In the genomic region with DNA sequence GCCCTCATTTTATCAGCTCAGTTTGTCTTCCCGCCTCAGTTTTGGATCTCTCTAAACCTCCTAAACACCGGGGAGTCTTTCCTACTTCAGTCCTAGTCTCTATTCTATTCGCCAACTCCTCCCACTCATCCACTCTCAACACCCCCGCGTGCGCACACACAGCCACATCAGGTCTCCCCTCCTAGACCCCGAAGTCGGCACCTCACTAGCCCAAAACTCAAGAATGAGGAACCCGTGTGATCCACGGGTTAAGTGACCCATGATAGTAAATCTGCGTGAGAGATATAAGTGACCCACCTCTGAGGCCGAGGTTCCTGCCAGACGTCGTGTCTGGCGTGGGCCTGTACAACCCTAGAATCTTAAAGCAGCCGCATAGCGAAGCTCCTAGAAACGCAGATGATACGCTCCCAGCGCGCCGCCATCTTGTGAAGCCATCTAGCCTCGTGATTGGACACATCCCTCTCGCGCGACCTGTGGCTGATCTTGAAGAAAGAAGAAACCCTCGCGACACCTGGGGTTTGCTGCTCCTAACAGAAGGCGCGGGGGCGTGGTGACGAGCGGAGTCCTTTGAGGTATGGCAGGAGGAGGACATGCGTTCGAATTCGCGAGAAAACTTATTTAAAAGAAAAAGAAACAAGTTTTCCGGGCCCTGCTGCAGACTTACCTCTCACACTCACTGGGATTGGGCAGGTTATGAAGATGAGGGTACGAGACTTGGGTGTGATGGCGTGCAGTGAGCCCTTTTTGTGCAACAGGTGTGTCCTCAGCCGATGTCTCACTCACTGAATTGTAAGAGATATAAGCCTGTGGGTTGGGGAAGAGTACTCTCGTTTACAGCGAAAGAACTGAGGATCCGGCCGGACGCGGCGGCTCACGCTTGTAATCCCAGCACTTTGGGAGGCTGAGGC, we compare ENCODE assay signal across 1 cellular context.
TF ChIP-seq lines count a peak whose summit lies in the region.

A gene with protein sequence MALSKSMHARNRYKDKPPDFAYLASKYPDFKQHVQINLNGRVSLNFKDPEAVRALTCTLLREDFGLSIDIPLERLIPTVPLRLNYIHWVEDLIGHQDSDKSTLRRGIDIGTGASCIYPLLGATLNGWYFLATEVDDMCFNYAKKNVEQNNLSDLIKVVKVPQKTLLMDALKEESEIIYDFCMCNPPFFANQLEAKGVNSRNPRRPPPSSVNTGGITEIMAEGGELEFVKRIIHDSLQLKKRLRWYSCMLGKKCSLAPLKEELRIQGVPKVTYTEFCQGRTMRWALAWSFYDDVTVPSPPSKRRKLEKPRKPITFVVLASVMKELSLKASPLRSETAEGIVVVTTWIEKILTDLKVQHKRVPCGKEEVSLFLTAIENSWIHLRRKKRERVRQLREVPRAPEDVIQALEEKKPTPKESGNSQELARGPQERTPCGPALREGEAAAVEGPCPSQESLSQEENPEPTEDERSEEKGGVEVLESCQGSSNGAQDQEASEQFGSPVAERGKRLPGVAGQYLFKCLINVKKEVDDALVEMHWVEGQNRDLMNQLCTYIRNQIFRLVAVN (minus strand): TSS at position 427 of the 908 bp plus-strand sequence. CDS start 9,557 bp downstream, outside the sequence.

TF ChIP-seq in H1, 55 proteins besides CTCF, POLR2A, EP300 and RAD21 (continued from another document):
- no peak for TF ChIP-seq SP4 (IDR thresholded peaks at IDR 0.05; ENCODE audit: low read length)
- no peak for TF ChIP-seq SRF (IDR thresholded peaks at IDR 0.05; ENCODE audit: low read depth, low read length)
- TF ChIP-seq TCF12 (IDR thresholded peaks at IDR 0.05; ENCODE audit: low read depth, low read length): no peak
- no peak for TF ChIP-seq CTBP2 (IDR thresholded peaks at IDR 0.05; ENCODE audit: borderline replicate concordance, insufficient read depth, insufficient read length, low read length)
- TF ChIP-seq GABPA (IDR thresholded peaks at IDR 0.05; ENCODE audit: borderline replicate concordance, insufficient read depth, low read length): no peak
- TF ChIP-seq RBBP5 (IDR thresholded peaks at IDR 0.05; ENCODE audit: borderline replicate concordance, low read depth, low read length): peak; percentile 30; the same call in 1 of the 2 replicates
- no peak for TF ChIP-seq KDM1A (IDR thresholded peaks at IDR 0.05; ENCODE audit: borderline replicate concordance, low read length)
- no peak for TF ChIP-seq JUN (IDR thresholded peaks at IDR 0.05; ENCODE audit: low read depth, low read length)
- TF ChIP-seq RNF2 (IDR thresholded peaks at IDR 0.05; ENCODE audit: borderline replicate concordance, low read depth, low read length, missing control alignments, poor library complexity, severe bottlenecking): no peak
- TF ChIP-seq, protein P1, sequence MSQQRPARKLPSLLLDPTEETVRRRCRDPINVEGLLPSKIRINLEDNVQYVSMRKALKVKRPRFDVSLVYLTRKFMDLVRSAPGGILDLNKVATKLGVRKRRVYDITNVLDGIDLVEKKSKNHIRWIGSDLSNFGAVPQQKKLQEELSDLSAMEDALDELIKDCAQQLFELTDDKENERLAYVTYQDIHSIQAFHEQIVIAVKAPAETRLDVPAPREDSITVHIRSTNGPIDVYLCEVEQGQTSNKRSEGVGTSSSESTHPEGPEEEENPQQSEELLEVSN (IDR thresholded peaks at IDR 0.05): 0 out of 2 replicates have a peak, but pooled peaks have one; percentile 5
- TF ChIP-seq, protein P2, sequence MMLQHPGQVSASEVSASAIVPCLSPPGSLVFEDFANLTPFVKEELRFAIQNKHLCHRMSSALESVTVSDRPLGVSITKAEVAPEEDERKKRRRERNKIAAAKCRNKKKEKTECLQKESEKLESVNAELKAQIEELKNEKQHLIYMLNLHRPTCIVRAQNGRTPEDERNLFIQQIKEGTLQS (IDR thresholded peaks at IDR 0.05; ENCODE audit: insufficient read depth, low read depth, low read length): no peak
- peak; percentile 87 for TF ChIP-seq POLR2AphosphoS5 (IDR thresholded peaks at IDR 0.05; ENCODE audit: low read depth, low read length)
- no peak for TF ChIP-seq POU5F1 (IDR thresholded peaks at IDR 0.05; ENCODE audit: low read depth, low read length)
- TF ChIP-seq, protein P3, sequence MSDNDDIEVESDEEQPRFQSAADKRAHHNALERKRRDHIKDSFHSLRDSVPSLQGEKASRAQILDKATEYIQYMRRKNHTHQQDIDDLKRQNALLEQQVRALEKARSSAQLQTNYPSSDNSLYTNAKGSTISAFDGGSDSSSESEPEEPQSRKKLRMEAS (IDR thresholded peaks at IDR 0.05): peak; percentile 48; the same call in 1 of the 2 replicates
- TF ChIP-seq BRCA1 (IDR thresholded peaks at IDR 0.05; ENCODE audit: low read depth, low read length): peak; percentile 88
- TF ChIP-seq FOSL1 (IDR thresholded peaks at IDR 0.05; ENCODE audit: insufficient read depth, low read depth, low read length): no peak
- TF ChIP-seq MAFK (IDR thresholded peaks at IDR 0.05; ENCODE audit: low read depth, low read length): no peak
- no peak for TF ChIP-seq SIRT6 (IDR thresholded peaks at IDR 0.05; ENCODE audit: low read length)
- peak; percentile 65; the same call in 1 of the 2 replicates for TF ChIP-seq GTF2F1 (IDR thresholded peaks at IDR 0.05; ENCODE audit: borderline replicate concordance, low read depth, low read length)
- no peak for TF ChIP-seq SP1 (IDR thresholded peaks at IDR 0.05; ENCODE audit: low read depth, low read length)
- no peak for TF ChIP-seq NANOG (IDR thresholded peaks at IDR 0.05; ENCODE audit: insufficient read depth, low read depth, low read length, poor library complexity, severe bottlenecking)
- TF ChIP-seq KDM4A (IDR thresholded peaks at IDR 0.05; ENCODE audit: low read depth, low read length, severe bottlenecking): peak; percentile 49
- TF ChIP-seq EGR1 (IDR thresholded peaks at IDR 0.05; ENCODE audit: borderline replicate concordance, low read depth, low read length): peak; percentile 66; the same call in 1 of the 2 replicates
- peak; percentile 95 for TF ChIP-seq TAF1 (IDR thresholded peaks at IDR 0.05; ENCODE audit: low read depth, low read length)
- no peak for TF ChIP-seq CBX8 (IDR thresholded peaks at IDR 0.05; ENCODE audit: borderline replicate concordance, low read depth, low read length)
- no peak; the same call in 1 of the 2 replicates for TF ChIP-seq BACH1 (IDR thresholded peaks at IDR 0.05; ENCODE audit: low read length)
- TF ChIP-seq NRF1 (IDR thresholded peaks at IDR 0.05; ENCODE audit: low read depth, low read length): no peak
- TF ChIP-seq, protein P4, sequence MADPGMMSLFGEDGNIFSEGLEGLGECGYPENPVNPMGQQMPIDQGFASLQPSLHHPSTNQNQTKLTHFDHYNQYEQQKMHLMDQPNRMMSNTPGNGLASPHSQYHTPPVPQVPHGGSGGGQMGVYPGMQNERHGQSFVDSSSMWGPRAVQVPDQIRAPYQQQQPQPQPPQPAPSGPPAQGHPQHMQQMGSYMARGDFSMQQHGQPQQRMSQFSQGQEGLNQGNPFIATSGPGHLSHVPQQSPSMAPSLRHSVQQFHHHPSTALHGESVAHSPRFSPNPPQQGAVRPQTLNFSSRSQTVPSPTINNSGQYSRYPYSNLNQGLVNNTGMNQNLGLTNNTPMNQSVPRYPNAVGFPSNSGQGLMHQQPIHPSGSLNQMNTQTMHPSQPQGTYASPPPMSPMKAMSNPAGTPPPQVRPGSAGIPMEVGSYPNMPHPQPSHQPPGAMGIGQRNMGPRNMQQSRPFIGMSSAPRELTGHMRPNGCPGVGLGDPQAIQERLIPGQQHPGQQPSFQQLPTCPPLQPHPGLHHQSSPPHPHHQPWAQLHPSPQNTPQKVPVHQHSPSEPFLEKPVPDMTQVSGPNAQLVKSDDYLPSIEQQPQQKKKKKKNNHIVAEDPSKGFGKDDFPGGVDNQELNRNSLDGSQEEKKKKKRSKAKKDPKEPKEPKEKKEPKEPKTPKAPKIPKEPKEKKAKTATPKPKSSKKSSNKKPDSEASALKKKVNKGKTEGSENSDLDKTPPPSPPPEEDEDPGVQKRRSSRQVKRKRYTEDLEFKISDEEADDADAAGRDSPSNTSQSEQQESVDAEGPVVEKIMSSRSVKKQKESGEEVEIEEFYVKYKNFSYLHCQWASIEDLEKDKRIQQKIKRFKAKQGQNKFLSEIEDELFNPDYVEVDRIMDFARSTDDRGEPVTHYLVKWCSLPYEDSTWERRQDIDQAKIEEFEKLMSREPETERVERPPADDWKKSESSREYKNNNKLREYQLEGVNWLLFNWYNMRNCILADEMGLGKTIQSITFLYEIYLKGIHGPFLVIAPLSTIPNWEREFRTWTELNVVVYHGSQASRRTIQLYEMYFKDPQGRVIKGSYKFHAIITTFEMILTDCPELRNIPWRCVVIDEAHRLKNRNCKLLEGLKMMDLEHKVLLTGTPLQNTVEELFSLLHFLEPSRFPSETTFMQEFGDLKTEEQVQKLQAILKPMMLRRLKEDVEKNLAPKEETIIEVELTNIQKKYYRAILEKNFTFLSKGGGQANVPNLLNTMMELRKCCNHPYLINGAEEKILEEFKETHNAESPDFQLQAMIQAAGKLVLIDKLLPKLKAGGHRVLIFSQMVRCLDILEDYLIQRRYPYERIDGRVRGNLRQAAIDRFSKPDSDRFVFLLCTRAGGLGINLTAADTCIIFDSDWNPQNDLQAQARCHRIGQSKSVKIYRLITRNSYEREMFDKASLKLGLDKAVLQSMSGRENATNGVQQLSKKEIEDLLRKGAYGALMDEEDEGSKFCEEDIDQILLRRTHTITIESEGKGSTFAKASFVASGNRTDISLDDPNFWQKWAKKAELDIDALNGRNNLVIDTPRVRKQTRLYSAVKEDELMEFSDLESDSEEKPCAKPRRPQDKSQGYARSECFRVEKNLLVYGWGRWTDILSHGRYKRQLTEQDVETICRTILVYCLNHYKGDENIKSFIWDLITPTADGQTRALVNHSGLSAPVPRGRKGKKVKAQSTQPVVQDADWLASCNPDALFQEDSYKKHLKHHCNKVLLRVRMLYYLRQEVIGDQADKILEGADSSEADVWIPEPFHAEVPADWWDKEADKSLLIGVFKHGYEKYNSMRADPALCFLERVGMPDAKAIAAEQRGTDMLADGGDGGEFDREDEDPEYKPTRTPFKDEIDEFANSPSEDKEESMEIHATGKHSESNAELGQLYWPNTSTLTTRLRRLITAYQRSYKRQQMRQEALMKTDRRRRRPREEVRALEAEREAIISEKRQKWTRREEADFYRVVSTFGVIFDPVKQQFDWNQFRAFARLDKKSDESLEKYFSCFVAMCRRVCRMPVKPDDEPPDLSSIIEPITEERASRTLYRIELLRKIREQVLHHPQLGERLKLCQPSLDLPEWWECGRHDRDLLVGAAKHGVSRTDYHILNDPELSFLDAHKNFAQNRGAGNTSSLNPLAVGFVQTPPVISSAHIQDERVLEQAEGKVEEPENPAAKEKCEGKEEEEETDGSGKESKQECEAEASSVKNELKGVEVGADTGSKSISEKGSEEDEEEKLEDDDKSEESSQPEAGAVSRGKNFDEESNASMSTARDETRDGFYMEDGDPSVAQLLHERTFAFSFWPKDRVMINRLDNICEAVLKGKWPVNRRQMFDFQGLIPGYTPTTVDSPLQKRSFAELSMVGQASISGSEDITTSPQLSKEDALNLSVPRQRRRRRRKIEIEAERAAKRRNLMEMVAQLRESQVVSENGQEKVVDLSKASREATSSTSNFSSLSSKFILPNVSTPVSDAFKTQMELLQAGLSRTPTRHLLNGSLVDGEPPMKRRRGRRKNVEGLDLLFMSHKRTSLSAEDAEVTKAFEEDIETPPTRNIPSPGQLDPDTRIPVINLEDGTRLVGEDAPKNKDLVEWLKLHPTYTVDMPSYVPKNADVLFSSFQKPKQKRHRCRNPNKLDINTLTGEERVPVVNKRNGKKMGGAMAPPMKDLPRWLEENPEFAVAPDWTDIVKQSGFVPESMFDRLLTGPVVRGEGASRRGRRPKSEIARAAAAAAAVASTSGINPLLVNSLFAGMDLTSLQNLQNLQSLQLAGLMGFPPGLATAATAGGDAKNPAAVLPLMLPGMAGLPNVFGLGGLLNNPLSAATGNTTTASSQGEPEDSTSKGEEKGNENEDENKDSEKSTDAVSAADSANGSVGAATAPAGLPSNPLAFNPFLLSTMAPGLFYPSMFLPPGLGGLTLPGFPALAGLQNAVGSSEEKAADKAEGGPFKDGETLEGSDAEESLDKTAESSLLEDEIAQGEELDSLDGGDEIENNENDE (IDR thresholded peaks at IDR 0.05; ENCODE audit: insufficient replicate concordance, low read length): no peak
- no peak; the same call in 1 of the 2 replicates for TF ChIP-seq CREB1 (IDR thresholded peaks at IDR 0.05)
- TF ChIP-seq RFX5 (IDR thresholded peaks at IDR 0.05; ENCODE audit: borderline replicate concordance, low read depth, low read length): no peak
- TF ChIP-seq ASH2L (IDR thresholded peaks at IDR 0.05; ENCODE audit: low read length): peak; percentile 73
- TF ChIP-seq, protein P5, sequence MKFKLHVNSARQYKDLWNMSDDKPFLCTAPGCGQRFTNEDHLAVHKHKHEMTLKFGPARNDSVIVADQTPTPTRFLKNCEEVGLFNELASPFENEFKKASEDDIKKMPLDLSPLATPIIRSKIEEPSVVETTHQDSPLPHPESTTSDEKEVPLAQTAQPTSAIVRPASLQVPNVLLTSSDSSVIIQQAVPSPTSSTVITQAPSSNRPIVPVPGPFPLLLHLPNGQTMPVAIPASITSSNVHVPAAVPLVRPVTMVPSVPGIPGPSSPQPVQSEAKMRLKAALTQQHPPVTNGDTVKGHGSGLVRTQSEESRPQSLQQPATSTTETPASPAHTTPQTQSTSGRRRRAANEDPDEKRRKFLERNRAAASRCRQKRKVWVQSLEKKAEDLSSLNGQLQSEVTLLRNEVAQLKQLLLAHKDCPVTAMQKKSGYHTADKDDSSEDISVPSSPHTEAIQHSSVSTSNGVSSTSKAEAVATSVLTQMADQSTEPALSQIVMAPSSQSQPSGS (IDR thresholded peaks at IDR 0.05; ENCODE audit: low read length): peak; percentile 51; the same call in 1 of the 2 replicates
- no peak for TF ChIP-seq HDAC2 (IDR thresholded peaks at IDR 0.05; ENCODE audit: borderline replicate concordance in 1 of 2, low read depth in 2 of 2, low read length in 2 of 2)
- no peak for TF ChIP-seq SP2 (IDR thresholded peaks at IDR 0.05; ENCODE audit: low read length)
- TF ChIP-seq, protein P6, sequence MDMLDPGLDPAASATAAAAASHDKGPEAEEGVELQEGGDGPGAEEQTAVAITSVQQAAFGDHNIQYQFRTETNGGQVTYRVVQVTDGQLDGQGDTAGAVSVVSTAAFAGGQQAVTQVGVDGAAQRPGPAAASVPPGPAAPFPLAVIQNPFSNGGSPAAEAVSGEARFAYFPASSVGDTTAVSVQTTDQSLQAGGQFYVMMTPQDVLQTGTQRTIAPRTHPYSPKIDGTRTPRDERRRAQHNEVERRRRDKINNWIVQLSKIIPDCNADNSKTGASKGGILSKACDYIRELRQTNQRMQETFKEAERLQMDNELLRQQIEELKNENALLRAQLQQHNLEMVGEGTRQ (IDR thresholded peaks at IDR 0.05; ENCODE audit: low read length): no peak
- TF ChIP-seq CHD2 (IDR thresholded peaks at IDR 0.05; ENCODE audit: low read length): peak; percentile 96
- no peak for TF ChIP-seq RXRA (IDR thresholded peaks at IDR 0.05; ENCODE audit: insufficient read depth, low read depth, low read length)
- TF ChIP-seq TAF7 (optimal IDR thresholded peaks at IDR 0.05; ENCODE audit: borderline replicate concordance, low read depth, low read length): peak; percentile 63
- no peak for TF ChIP-seq EZH2 (IDR thresholded peaks at IDR 0.05; ENCODE audit: low read depth, low read length, severe bottlenecking)
- TF ChIP-seq KDM5A (IDR thresholded peaks at IDR 0.05; ENCODE audit: low read length): peak; percentile 93
- no peak for TF ChIP-seq TEAD4 (IDR thresholded peaks at IDR 0.05; ENCODE audit: low read depth, low read length)
- TF ChIP-seq SAP30 (IDR thresholded peaks at IDR 0.05; ENCODE audit: insufficient read depth, insufficient replicate concordance, low read length): peak; percentile 54
- peak in 1 of 2 experiments; percentile 22; a peak in 2 of 4 replicates for TF ChIP-seq SIN3A (conservative IDR thresholded peaks at IDR 0.05 in 1 of 2, IDR thresholded peaks at IDR 0.05 in 1 of 2; ENCODE audit: low read depth in 1 of 2, low read length in 2 of 2)
- peak; percentile 74 for TF ChIP-seq TBP (IDR thresholded peaks at IDR 0.05; ENCODE audit: low read depth, low read length)
- no peak for TF ChIP-seq HDAC6 (IDR thresholded peaks at IDR 0.05; ENCODE audit: low read depth, low read length)
- no peak for TF ChIP-seq BCL11A (IDR thresholded peaks at IDR 0.05; ENCODE audit: low read depth in 2 of 2, low read length in 2 of 2)
